ENCODE assay signal across 6 cellular contexts in genomic region chr1:222204475-222204874, GRCh38.
"Had no signal": no experiment of that assay in that cellular context is flagged by ENCODE, and none has a peak within 500 bp of the region (broad histone marks: within the 10 kb centered on the region; RNA-seq: fewer than 3 reads in every experiment).

No MANE protein-coding gene starts in this region.

- H3K4me3 Mint-ChIP-seq: GM23338, H9, IgD-negative memory B cell had no signal

- DNase-seq: H9, HCEC 1CT, KBM-7 had no signal

- H3K4me3 ChIP-seq: GM23338 had no signal

- H3K4me1 Mint-ChIP-seq: GM23338, H9, IgD-negative memory B cell had no signal

- H3K36me3 Mint-ChIP-seq: IgD-negative memory B cell had no signal

- H2AFZ ChIP-seq: GM23338 had no signal

- H3K9me3 Mint-ChIP-seq: GM23338, H9, IgD-negative memory B cell had no signal

- H3K27ac Mint-ChIP-seq: GM23338, H9 had no signal

- ATAC-seq: GM23338, HepG2 had no signal

- H3K27me3 Mint-ChIP-seq: IgD-negative memory B cell had no signal

- H3K4me2 ChIP-seq: GM23338 had no signal
